ENCODE assay signal across 15 cellular contexts in the genomic region with DNA sequence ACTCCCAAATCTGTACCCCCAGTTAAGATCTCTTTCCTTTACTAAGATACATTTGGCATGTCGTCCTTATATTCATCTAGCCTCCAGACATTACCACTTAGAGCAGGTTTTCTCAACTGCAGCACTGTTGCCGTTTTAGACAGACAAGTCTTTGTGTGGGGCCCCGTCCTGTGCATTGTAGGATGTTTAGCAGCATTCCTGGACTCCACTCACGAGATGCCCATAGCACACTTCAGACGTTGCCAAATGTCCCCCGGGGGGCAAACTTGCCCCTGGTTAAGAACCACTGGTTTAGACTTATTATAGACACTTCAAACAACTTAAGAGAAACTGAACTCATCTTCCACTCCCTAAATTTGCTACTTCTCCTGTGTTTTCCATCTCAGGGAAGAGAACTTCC. TPM values are rescaled to one million over a fixed set of nuclear protein-coding genes. Genes with fewer than 3 reads are reported as not detected.
DNase-seq lines count a peak whose midpoint lies in the region; ATAC-seq, FAIRE-seq and TF ChIP-seq lines count a peak whose summit lies in the region.
"Not testable (repeated sequence)": the region's sequence is repeated elsewhere in the genome, so short reads cannot be mapped to it uniquely, and the experiment has no call there.
"Had no signal": no experiment of that assay in that cellular context is flagged by ENCODE, and none has a peak within 500 bp of the region (broad histone marks: within the 10 kb centered on the region; RNA-seq: fewer than 3 reads in every experiment).

No MANE protein-coding gene starts in this region.

- not testable (repeated sequence) for H4K20me1 ChIP-seq in K562 (replicated peaks; ENCODE audit: control insufficient read depth, insufficient read depth, low read length)

- in situ Hi-C loops in SK-MEL-5 (cut with HindIII; ENCODE audit: low pct_unique_long_range_greater_than_20kb, low sequenced_read_pairs); K562 (cut with MboI): not testable (repeated sequence)

- not testable (repeated sequence) for H3K4me3 ChIP-seq in K562

- not testable (repeated sequence) for H3K9ac ChIP-seq in K562 (ENCODE audit: insufficient read depth in 1 of 2, low read depth in 2 of 2, low read length in 2 of 2)

- not testable (repeated sequence) for H3K36me3 ChIP-seq in K562 (ENCODE audit: control insufficient read depth, insufficient read depth, low read length)

- not testable (repeated sequence) for H3K9me1 ChIP-seq in K562 (ENCODE audit: control insufficient read depth, insufficient read depth, low read length)

- H3K9me3 ChIP-seq in K562 (replicated peaks; ENCODE audit: control insufficient read depth, insufficient read depth, low read depth, low read length), result not testable (repeated sequence)

- H3K4me1 ChIP-seq in K562 (replicated peaks in 1 of 2; ENCODE audit: control insufficient read depth in 2 of 2, insufficient read depth in 2 of 2, low read length in 2 of 2), result not testable (repeated sequence)

- not testable (repeated sequence) for TF ChIP-seq EP300 in K562 (IDR thresholded peaks at IDR 0.05; ENCODE audit: low read length)

- H3K4me2 ChIP-seq in K562 (ENCODE audit: insufficient read depth, low read length), result not testable (repeated sequence)

- not testable (repeated sequence) for BruUV-seq in K562 (replicated peaks; lab: Mats Ljungman, UMichigan)

- POLR2A ChIA-PET in K562 (lab: Yijun Ruan, JAX), result not testable (repeated sequence)

- peak; percentile 29 for FAIRE-seq in K562 (lab: Jason Lieb, UNC)

- not testable (repeated sequence) for TF ChIP-seq CTCF in K562 (IDR thresholded peaks at IDR 0.05 in 2 of 3, conservative IDR thresholded peaks at IDR 0.05 in 1 of 3; ENCODE audit: insufficient read depth in 2 of 3, low read depth in 1 of 3, low read length in 3 of 3)

- not testable (repeated sequence) for TF ChIP-seq POLR2A in K562 (conservative IDR thresholded peaks at IDR 0.05)

- H3K27me3 ChIP-seq in K562 (ENCODE audit: control insufficient read depth in 2 of 2, insufficient read depth in 2 of 2, low read length in 2 of 2), result not testable (repeated sequence)

- intact Hi-C loops in K562 (cut with micrococcal nuclease), result not testable (repeated sequence)

- ATAC-seq in K562, result not testable (repeated sequence)

- peak; percentile 18 for DNase-seq in COLO829 (ENCODE audit: low spot score)
- peak; percentile 47 for DNase-seq in SK-MEL-5 (ENCODE audit: low read depth, low spot score)
- not testable (repeated sequence) for DNase-seq in K562 (ENCODE audit: extremely low read depth in 1 of 4, low spot score in 3 of 4)
- DNase-seq in foreskin melanocyte, result peak; percentile 64
- peak; percentile 83 for DNase-seq in islet precursor cell

- WGBS in K562 (ENCODE audit: insufficient coverage, low coverage, missing lambda C conversion rate), result 75% methylated on average over 6 of the region's 6 CpGs

- not testable (repeated sequence) for H3K79me2 ChIP-seq in K562 (ENCODE audit: control insufficient read depth, insufficient read depth, low read length)

- H3K27ac ChIP-seq in K562 (ENCODE audit: extremely low read depth, low read depth, low read length), result not testable (repeated sequence)

- CTCF ChIA-PET in K562 (lab: Yijun Ruan, JAX; ENCODE audit: low intra/inter-chr PET ratio), result not testable (repeated sequence)

- H2AFZ ChIP-seq in K562 (ENCODE audit: low read depth, low read length), result not testable (repeated sequence)

- not testable (repeated sequence) for TF ChIP-seq RAD21 in K562 (CRISPR knock-in tag; conservative IDR thresholded peaks at IDR 0.05 in 1 of 2, IDR thresholded peaks at IDR 0.05 in 1 of 2)

RNA-seq across cellular contexts. Expression of gene TRIM16, which starts 8.1 kb away (rescaled TPM):
- 22.1 and 29.8 TPM in 2 replicates for total RNA-seq in SK-MEL-5 (2014; rRNA removed; shearing (Covaris generic))
- polyA plus RNA-seq in SK-MEL-5 (2015; cell fraction: cytosol; rRNA removed), result 13.0 and 15.7 TPM in 2 replicates
- polyA plus RNA-seq in SK-MEL-5 (2015; cell fraction: nucleus; rRNA removed), result 36.0 and 70.9 TPM in 2 replicates
- 30.2 and 38.0 TPM in 2 replicates for total RNA-seq in K562 (2011; cell fraction: chromatin; rRNA removed; ENCODE audit: low replicate concordance)
- total RNA-seq in K562 (2011; cell fraction: nucleolus; rRNA removed), result 16.8 and 18.2 TPM in 2 replicates
- 20.8 and 26.6 TPM in 2 replicates for total RNA-seq in K562 (2011; cell fraction: nucleoplasm; rRNA removed)
- total RNA-seq in K562 (2014; rRNA removed) (7.0 and 8.2 TPM in 2 replicates), K562 (2014; rRNA removed; fragmentation: Illumina TruSeq; extraction: Trizol) (9.2 and 10.3 TPM in 2 replicates), K562 (2015; rRNA removed; fragmentation: Illumina TruSeq; extraction: Trizol) (7.8 and 8.7 TPM in 2 replicates), K562 (2021) (8.2 and 9.2 TPM in 2 replicates)
- polyA plus RNA-seq in K562 (2011; rRNA removed) (7.6 and 8.0 TPM in 2 replicates), K562 (2014; fragmentation: Illumina TruSeq; extraction: Trizol) (6.4 and 8.3 TPM in 2 replicates), K562 (2014; fragmentation: Nextera tagmentation; extraction: Ambion mirVana) (1 to 10 TPM; 3.5 to 4.1 TPM), K562 (2014; rRNA removed) (6.7 and 10.7 TPM in 2 replicates)
- 5.2 and 8.0 TPM in 2 replicates for polyA plus RNA-seq in K562 (2011; cell fraction: cytosol; rRNA removed)
- polyA plus RNA-seq in K562 (2011; cell fraction: nucleus; rRNA removed), result 10.4 and 11.9 TPM in 2 replicates
- polyA plus RNA-seq in K562 (2012), result 6.9 and 16.2 TPM in 2 replicates
- polyA minus RNA-seq in K562 (2011; rRNA and poly(A)+ RNA removed), result 18.3 and 26.4 TPM in 2 replicates
- polyA minus RNA-seq in K562 (2011; cell fraction: cytosol; rRNA and poly(A)+ RNA removed), result 11.9 and 16.7 TPM in 2 replicates
- 11.4 and 20.7 TPM in 2 replicates for polyA minus RNA-seq in K562 (2011; cell fraction: nucleus; rRNA and poly(A)+ RNA removed)

RNA-seq across cellular contexts. Expression of gene ZNF286A, which starts 23.6 kb away (rescaled TPM):
- total RNA-seq in SK-MEL-5 (2014; rRNA removed; shearing (Covaris generic)), result 18.1 and 21.6 TPM in 2 replicates
- 18.3 and 21.7 TPM in 2 replicates for polyA plus RNA-seq in SK-MEL-5 (2015; cell fraction: cytosol; rRNA removed)
- 24.4 and 33.0 TPM in 2 replicates for polyA plus RNA-seq in SK-MEL-5 (2015; cell fraction: nucleus; rRNA removed)
- total RNA-seq in K562 (2011; cell fraction: chromatin; rRNA removed; ENCODE audit: low replicate concordance), result 19.1 and 34.5 TPM in 2 replicates
- 13.6 and 14.5 TPM in 2 replicates for total RNA-seq in K562 (2011; cell fraction: nucleolus; rRNA removed)
- 11.7 and 19.0 TPM in 2 replicates for total RNA-seq in K562 (2011; cell fraction: nucleoplasm; rRNA removed)
- total RNA-seq in K562 (2014; rRNA removed), result 14.5 and 15.5 TPM in 2 replicates
- 23.1 and 23.4 TPM in 2 replicates for total RNA-seq in K562 (2014; rRNA removed; fragmentation: Illumina TruSeq; extraction: Trizol)
- 19.7 and 22.5 TPM in 2 replicates for total RNA-seq in K562 (2015; rRNA removed; fragmentation: Illumina TruSeq; extraction: Trizol)
- 16.8 and 21.5 TPM in 2 replicates for total RNA-seq in K562 (2021)
- 10.1 and 10.2 TPM in 2 replicates for polyA plus RNA-seq in K562 (2011; rRNA removed)
- 5.3 and 6.1 TPM in 2 replicates for polyA plus RNA-seq in K562 (2011; cell fraction: cytosol; rRNA removed)
- polyA plus RNA-seq in K562 (2011; cell fraction: nucleus; rRNA removed), result 7.6 and 8.5 TPM in 2 replicates
- 5.3 and 6.3 TPM in 2 replicates for polyA plus RNA-seq in K562 (2012)
- 16.7 and 18.4 TPM in 2 replicates for polyA plus RNA-seq in K562 (2014; fragmentation: Illumina TruSeq; extraction: Trizol)
- 10 to 100 TPM in 1 of 2 experiments, 1 to 10 TPM in 1; 9.0 to 10.1 TPM for polyA plus RNA-seq in K562 (2014; fragmentation: Nextera tagmentation; extraction: Ambion mirVana)
- polyA plus RNA-seq in K562 (2014; rRNA removed), result 15.6 and 16.6 TPM in 2 replicates
- polyA minus RNA-seq in K562 (2011; rRNA and poly(A)+ RNA removed), result 29.2 and 29.8 TPM in 2 replicates
- 5.7 and 9.3 TPM in 2 replicates for polyA minus RNA-seq in K562 (2011; cell fraction: cytosol; rRNA and poly(A)+ RNA removed)
- 7.8 and 12.6 TPM in 2 replicates for polyA minus RNA-seq in K562 (2011; cell fraction: nucleus; rRNA and poly(A)+ RNA removed)

RNA-seq across cellular contexts. Expression of gene TBC1D26, which starts 56.1 kb away (rescaled TPM):
- total RNA-seq in SK-MEL-5 (2014; rRNA removed; shearing (Covaris generic)), result not detected in 2 replicates
- not detected in 2 replicates for polyA plus RNA-seq in SK-MEL-5 (2015; cell fraction: cytosol; rRNA removed)
- polyA plus RNA-seq in SK-MEL-5 (2015; cell fraction: nucleus; rRNA removed), result not detected in 2 replicates
- total RNA-seq in K562 (2011; cell fraction: chromatin; rRNA removed; ENCODE audit: low replicate concordance), result not detected in 2 replicates
- not detected in 2 replicates for total RNA-seq in K562 (2011; cell fraction: nucleolus; rRNA removed)
- total RNA-seq in K562 (2011; cell fraction: nucleoplasm; rRNA removed), result not detected in 2 replicates
- total RNA-seq in K562 (2014; rRNA removed) (not detected in 2 replicates), K562 (2014; rRNA removed; fragmentation: Illumina TruSeq; extraction: Trizol) (not detected in 2 replicates), K562 (2015; rRNA removed; fragmentation: Illumina TruSeq; extraction: Trizol) (not detected in 2 replicates), K562 (2021) (not detected in 2 replicates)
- polyA plus RNA-seq in K562 (2011; rRNA removed) (not detected in 2 replicates), K562 (2014; fragmentation: Illumina TruSeq; extraction: Trizol) (not detected in 2 replicates), K562 (2014; fragmentation: Nextera tagmentation; extraction: Ambion mirVana) (under 1 TPM in 1 of 2 experiments, not detected in 1; 0.08 TPM), K562 (2014; rRNA removed) (not detected in 2 replicates)
- polyA plus RNA-seq in K562 (2011; cell fraction: cytosol; rRNA removed), result not detected in 2 replicates
- polyA plus RNA-seq in K562 (2011; cell fraction: nucleus; rRNA removed), result 0.11 and 0.21 TPM in 2 replicates
- polyA plus RNA-seq in K562 (2012), result 0.21 and 0.35 TPM in 2 replicates
- not detected in 2 replicates for polyA minus RNA-seq in K562 (2011; rRNA and poly(A)+ RNA removed)
- not detected in 2 replicates for polyA minus RNA-seq in K562 (2011; cell fraction: cytosol; rRNA and poly(A)+ RNA removed)
- not detected in 2 replicates for polyA minus RNA-seq in K562 (2011; cell fraction: nucleus; rRNA and poly(A)+ RNA removed)
- total RNA-seq: A172; B cell; Caco-2; CD4-positive, alpha-beta T cell; Daoy had no signal
- polyA plus RNA-seq: CD14-positive monocyte; CD4-positive, alpha-beta memory T cell; CD4-positive, CD25-positive, alpha-beta regulatory T cell had no signal

RNA-seq across cellular contexts. Expression of gene FBXW10B, which starts 56.5 kb away (rescaled TPM):
- total RNA-seq in SK-MEL-5 (2014; rRNA removed; shearing (Covaris generic)), result 0.16 TPM in 1 of 2 replicates, not detected in the other
- polyA plus RNA-seq in SK-MEL-5 (2015; cell fraction: cytosol; rRNA removed), result not detected in 2 replicates
- polyA plus RNA-seq in SK-MEL-5 (2015; cell fraction: nucleus; rRNA removed), result 0.23 and 2.1 TPM in 2 replicates
- 0.21 and 1.0 TPM in 2 replicates for total RNA-seq in K562 (2011; cell fraction: chromatin; rRNA removed; ENCODE audit: low replicate concordance)
- total RNA-seq in K562 (2011; cell fraction: nucleolus; rRNA removed), result not detected in 2 replicates
- not detected in 2 replicates for total RNA-seq in K562 (2011; cell fraction: nucleoplasm; rRNA removed)
- total RNA-seq in K562 (2014; rRNA removed) (0.18 TPM in 1 of 2 replicates, not detected in the other), K562 (2014; rRNA removed; fragmentation: Illumina TruSeq; extraction: Trizol) (0.33 TPM in 1 of 2 replicates, not detected in the other), K562 (2015; rRNA removed; fragmentation: Illumina TruSeq; extraction: Trizol) (not detected in 2 replicates), K562 (2021) (0.13 TPM in 1 of 2 replicates, not detected in the other)
- polyA plus RNA-seq in K562 (2011; rRNA removed) (0.11 and 0.18 TPM in 2 replicates), K562 (2014; fragmentation: Illumina TruSeq; extraction: Trizol) (not detected in 2 replicates), K562 (2014; fragmentation: Nextera tagmentation; extraction: Ambion mirVana) (not detected), K562 (2014; rRNA removed) (1.3 TPM in 1 of 2 replicates, not detected in the other)
- 0.29 TPM in 1 of 2 replicates, not detected in the other for polyA plus RNA-seq in K562 (2011; cell fraction: cytosol; rRNA removed)
- 0.26 and 0.87 TPM in 2 replicates for polyA plus RNA-seq in K562 (2011; cell fraction: nucleus; rRNA removed)
- polyA plus RNA-seq in K562 (2012), result 0.11 and 0.22 TPM in 2 replicates
- 0.12 TPM in 1 of 2 replicates, not detected in the other for polyA minus RNA-seq in K562 (2011; rRNA and poly(A)+ RNA removed)
- not detected in 2 replicates for polyA minus RNA-seq in K562 (2011; cell fraction: cytosol; rRNA and poly(A)+ RNA removed)
- 0.33 TPM in 1 of 2 replicates, not detected in the other for polyA minus RNA-seq in K562 (2011; cell fraction: nucleus; rRNA and poly(A)+ RNA removed)
- total RNA-seq: Caco-2; CD8-positive, alpha-beta T cell had no signal
- polyA plus RNA-seq: CD14-positive monocyte; CD4-positive, alpha-beta memory T cell; CD8-positive, alpha-beta memory T cell had no signal
